Comparison of ENCODE assay signal across 1 cellular context in the genomic region with DNA sequence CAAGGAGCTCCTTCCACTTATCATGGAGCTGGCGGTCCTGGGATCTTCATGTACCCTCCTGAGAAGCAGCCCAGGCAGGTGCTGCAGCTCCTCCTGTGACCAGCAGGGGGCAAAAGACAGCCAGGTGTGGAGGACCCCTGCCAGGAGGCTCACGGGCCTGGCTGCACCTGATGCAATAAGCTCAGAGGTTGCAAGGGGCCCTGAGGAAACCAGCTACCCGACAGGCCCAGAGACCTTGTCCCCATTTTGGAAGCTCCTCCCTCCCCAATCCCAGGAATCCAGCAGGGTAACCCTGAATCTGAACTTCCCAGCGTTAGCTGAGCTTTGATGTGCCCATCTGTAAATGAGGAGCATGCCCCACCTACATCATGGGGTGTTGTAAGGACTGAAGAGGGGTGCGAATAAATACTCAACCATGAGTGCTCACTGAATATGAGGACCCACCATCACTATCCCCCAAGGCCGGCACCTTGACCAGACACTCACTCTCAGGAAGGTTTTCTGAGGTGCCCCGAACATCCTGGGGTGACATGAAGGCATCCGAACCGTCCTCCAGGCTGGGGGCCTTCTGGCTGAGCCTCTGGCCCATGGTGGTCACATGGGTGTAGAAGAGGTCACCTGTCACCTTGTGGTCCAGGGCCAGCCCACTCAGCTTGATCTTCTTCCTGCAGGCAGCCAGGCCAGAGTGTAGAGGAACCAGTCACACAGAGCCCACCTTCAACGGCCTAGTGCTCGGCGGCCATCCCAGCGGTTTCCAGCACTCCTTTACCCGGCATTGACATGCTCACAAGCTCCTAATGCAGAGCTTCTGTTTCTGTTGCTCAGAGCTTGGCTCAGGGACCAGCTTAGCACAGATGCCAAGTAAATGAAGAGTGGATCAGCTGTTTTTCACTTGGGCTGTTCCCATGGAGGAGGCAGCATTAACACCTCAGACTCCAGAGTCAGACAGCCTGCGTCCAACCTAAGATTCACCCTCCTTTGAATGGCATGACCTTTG.
TF ChIP-seq lines count a peak whose summit lies in the region.

No MANE protein-coding gene starts in this region.

TF ChIP-seq in K562, 482 proteins besides CTCF, POLR2A, EP300 and RAD21 (continued from another document and continues in another):
- TF ChIP-seq, protein P1, sequence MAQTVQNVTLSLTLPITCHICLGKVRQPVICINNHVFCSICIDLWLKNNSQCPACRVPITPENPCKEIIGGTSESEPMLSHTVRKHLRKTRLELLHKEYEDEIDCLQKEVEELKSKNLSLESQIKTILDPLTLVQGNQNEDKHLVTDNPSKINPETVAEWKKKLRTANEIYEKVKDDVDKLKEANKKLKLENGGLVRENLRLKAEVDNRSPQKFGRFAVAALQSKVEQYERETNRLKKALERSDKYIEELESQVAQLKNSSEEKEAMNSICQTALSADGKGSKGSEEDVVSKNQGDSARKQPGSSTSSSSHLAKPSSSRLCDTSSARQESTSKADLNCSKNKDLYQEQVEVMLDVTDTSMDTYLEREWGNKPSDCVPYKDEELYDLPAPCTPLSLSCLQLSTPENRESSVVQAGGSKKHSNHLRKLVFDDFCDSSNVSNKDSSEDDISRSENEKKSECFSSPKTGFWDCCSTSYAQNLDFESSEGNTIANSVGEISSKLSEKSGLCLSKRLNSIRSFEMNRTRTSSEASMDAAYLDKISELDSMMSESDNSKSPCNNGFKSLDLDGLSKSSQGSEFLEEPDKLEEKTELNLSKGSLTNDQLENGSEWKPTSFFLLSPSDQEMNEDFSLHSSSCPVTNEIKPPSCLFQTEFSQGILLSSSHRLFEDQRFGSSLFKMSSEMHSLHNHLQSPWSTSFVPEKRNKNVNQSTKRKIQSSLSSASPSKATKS (CRISPR knock-in tag; IDR thresholded peaks at IDR 0.05): no peak
- no peak for TF ChIP-seq TCF7 (IDR thresholded peaks at IDR 0.05; ENCODE audit: borderline replicate concordance)
- TF ChIP-seq, protein P2, sequence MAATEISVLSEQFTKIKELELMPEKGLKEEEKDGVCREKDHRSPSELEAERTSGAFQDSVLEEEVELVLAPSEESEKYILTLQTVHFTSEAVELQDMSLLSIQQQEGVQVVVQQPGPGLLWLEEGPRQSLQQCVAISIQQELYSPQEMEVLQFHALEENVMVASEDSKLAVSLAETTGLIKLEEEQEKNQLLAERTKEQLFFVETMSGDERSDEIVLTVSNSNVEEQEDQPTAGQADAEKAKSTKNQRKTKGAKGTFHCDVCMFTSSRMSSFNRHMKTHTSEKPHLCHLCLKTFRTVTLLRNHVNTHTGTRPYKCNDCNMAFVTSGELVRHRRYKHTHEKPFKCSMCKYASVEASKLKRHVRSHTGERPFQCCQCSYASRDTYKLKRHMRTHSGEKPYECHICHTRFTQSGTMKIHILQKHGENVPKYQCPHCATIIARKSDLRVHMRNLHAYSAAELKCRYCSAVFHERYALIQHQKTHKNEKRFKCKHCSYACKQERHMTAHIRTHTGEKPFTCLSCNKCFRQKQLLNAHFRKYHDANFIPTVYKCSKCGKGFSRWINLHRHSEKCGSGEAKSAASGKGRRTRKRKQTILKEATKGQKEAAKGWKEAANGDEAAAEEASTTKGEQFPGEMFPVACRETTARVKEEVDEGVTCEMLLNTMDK (IDR thresholded peaks at IDR 0.05; ENCODE audit: borderline replicate concordance, insufficient read depth, low read depth, low read length, poor library complexity, severe bottlenecking): no peak
- TF ChIP-seq PYGO2 (tag; IDR thresholded peaks at IDR 0.05): no peak
- TF ChIP-seq HSF4 (CRISPR knock-in tag; IDR thresholded peaks at IDR 0.05; ENCODE audit: borderline replicate concordance): peak; percentile 62; the same call in 1 of the 2 replicates
- no peak for TF ChIP-seq NCOA1 (IDR thresholded peaks at IDR 0.05; ENCODE audit: low read depth)
- TF ChIP-seq NRF1 (conservative IDR thresholded peaks at IDR 0.05 in 1 of 2, IDR thresholded peaks at IDR 0.05 in 1 of 2): no peak
- TF ChIP-seq EZH2 (IDR thresholded peaks at IDR 0.05; ENCODE audit: borderline replicate concordance, low read depth, low read length): no peak
- TF ChIP-seq ZNF583 (CRISPR knock-in tag; IDR thresholded peaks at IDR 0.05): peak; percentile 87
- TF ChIP-seq, protein P3, sequence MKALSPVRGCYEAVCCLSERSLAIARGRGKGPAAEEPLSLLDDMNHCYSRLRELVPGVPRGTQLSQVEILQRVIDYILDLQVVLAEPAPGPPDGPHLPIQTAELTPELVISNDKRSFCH (CRISPR knock-in tag; IDR thresholded peaks at IDR 0.05): no peak
- TF ChIP-seq, protein P3 (tag; IDR thresholded peaks at IDR 0.05): peak; percentile 91
- TF ChIP-seq ZNF175 (CRISPR knock-in tag; IDR thresholded peaks at IDR 0.05; ENCODE audit: low read depth): 0 out of 2 replicates have a peak, but pooled peaks have one; percentile 24
- TF ChIP-seq DACH1 (IDR thresholded peaks at IDR 0.05; ENCODE audit: partially characterized antibody): peak; percentile 8
- no peak for TF ChIP-seq DIDO1 (tag; IDR thresholded peaks at IDR 0.05; ENCODE audit: low read depth)
- TF ChIP-seq, protein P4, sequence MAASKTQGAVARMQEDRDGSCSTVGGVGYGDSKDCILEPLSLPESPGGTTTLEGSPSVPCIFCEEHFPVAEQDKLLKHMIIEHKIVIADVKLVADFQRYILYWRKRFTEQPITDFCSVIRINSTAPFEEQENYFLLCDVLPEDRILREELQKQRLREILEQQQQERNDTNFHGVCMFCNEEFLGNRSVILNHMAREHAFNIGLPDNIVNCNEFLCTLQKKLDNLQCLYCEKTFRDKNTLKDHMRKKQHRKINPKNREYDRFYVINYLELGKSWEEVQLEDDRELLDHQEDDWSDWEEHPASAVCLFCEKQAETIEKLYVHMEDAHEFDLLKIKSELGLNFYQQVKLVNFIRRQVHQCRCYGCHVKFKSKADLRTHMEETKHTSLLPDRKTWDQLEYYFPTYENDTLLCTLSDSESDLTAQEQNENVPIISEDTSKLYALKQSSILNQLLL (CRISPR knock-in tag; IDR thresholded peaks at IDR 0.05; ENCODE audit: borderline replicate concordance): no peak
- TF ChIP-seq KLF6 (CRISPR knock-in tag; IDR thresholded peaks at IDR 0.05; ENCODE audit: borderline replicate concordance): 0 out of 2 replicates have a peak, but pooled peaks have one; percentile 27
- peak; percentile 36; the same call in 1 of the 2 replicates for TF ChIP-seq SOX6 (IDR thresholded peaks at IDR 0.05)
- no peak for TF ChIP-seq NR2C2 (CRISPR knock-in tag; IDR thresholded peaks at IDR 0.05)
- peak; percentile 48; the same call in 1 of the 2 replicates for TF ChIP-seq NR2C2 (tag; IDR thresholded peaks at IDR 0.05)
- TF ChIP-seq STAT5A (IDR thresholded peaks at IDR 0.05; ENCODE audit: borderline replicate concordance, low read length): no peak
- TF ChIP-seq JUND (IDR thresholded peaks at IDR 0.05; ENCODE audit: borderline replicate concordance, low read depth, low read length): peak; percentile 57; the same call in 1 of the 2 replicates
- TF ChIP-seq JUND (tag; IDR thresholded peaks at IDR 0.05; ENCODE audit: borderline replicate concordance, low read depth, low read length): peak; percentile 52; the same call in 1 of the 3 replicates
- no peak for TF ChIP-seq ZNF121 (CRISPR knock-in tag; conservative IDR thresholded peaks at IDR 0.05)
- no peak for TF ChIP-seq TAF9B (IDR thresholded peaks at IDR 0.05; ENCODE audit: partially characterized antibody)
- no peak for TF ChIP-seq ELF2 (CRISPR knock-in tag; IDR thresholded peaks at IDR 0.05)
- no peak; a peak in 1 of 4 replicates for TF ChIP-seq TBL1XR1 (IDR thresholded peaks at IDR 0.05; ENCODE audit: low read length in 2 of 2)
- TF ChIP-seq TCF3 (CRISPR knock-in tag; IDR thresholded peaks at IDR 0.05): peak; percentile 33; the same call in 1 of the 2 replicates
- no peak for TF ChIP-seq NR2C1 (IDR thresholded peaks at IDR 0.05)
- TF ChIP-seq NR2C1 (tag; IDR thresholded peaks at IDR 0.05): peak; percentile 62
- no peak for TF ChIP-seq ZNF766 (CRISPR knock-in tag; conservative IDR thresholded peaks at IDR 0.05)
- TF ChIP-seq FOXK1 (CRISPR knock-in tag; IDR thresholded peaks at IDR 0.05; ENCODE audit: borderline replicate concordance): no peak
- TF ChIP-seq, protein P5, sequence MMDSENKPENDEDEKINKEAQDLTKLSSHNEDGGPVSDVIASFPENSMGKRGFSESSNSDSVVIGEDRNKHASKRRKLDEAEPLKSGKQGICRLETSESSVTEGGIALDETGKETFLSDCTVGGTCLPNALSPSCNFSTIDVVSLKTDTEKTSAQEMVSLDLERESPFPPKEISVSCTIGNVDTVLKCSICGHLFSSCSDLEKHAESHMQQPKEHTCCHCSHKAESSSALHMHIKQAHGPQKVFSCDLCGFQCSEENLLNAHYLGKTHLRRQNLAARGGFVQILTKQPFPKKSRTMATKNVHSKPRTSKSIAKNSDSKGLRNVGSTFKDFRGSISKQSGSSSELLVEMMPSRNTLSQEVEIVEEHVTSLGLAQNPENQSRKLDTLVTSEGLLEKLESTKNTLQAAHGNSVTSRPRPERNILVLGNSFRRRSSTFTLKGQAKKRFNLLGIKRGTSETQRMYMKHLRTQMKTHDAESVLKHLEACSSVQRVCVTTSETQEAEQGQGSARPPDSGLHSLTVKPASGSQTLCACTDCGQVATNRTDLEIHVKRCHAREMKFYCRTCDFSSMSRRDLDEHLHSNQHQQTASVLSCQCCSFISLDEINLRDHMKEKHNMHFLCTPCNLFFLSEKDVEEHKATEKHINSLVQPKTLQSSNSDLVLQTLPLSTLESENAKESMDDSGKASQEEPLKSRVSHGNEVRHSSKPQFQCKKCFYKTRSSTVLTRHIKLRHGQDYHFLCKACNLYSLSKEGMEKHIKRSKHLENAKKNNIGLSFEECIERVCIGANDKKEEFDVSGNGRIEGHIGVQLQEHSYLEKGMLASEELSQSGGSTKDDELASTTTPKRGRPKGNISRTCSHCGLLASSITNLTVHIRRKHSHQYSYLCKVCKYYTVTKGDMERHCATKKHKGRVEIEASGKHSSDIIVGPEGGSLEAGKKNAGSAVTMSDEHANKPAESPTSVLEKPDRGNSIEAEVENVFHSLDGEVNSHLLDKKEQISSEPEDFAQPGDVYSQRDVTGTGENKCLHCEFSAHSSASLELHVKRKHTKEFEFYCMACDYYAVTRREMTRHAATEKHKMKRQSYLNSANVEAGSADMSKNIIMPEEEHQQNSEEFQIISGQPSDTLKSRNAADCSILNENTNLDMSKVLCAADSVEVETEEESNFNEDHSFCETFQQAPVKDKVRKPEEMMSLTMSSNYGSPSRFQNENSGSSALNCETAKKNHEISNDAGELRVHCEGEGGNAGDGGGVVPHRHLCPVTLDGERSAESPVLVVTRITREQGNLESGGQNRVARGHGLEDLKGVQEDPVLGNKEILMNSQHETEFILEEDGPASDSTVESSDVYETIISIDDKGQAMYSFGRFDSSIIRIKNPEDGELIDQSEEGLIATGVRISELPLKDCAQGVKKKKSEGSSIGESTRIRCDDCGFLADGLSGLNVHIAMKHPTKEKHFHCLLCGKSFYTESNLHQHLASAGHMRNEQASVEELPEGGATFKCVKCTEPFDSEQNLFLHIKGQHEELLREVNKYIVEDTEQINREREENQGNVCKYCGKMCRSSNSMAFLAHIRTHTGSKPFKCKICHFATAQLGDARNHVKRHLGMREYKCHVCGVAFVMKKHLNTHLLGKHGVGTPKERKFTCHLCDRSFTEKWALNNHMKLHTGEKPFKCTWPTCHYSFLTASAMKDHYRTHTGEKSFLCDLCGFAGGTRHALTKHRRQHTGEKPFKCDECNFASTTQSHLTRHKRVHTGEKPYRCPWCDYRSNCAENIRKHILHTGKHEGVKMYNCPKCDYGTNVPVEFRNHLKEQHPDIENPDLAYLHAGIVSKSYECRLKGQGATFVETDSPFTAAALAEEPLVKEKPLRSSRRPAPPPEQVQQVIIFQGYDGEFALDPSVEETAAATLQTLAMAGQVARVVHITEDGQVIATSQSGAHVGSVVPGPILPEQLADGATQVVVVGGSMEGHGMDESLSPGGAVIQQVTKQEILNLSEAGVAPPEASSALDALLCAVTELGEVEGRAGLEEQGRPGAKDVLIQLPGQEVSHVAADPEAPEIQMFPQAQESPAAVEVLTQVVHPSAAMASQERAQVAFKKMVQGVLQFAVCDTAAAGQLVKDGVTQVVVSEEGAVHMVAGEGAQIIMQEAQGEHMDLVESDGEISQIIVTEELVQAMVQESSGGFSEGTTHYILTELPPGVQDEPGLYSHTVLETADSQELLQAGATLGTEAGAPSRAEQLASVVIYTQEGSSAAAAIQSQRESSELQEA (IDR thresholded peaks at IDR 0.05; ENCODE audit: low read depth): no peak
- TF ChIP-seq MYC (IDR thresholded peaks at IDR 0.05; ENCODE audit: low read depth, low read length): peak; percentile 98
- TF ChIP-seq MYC (CRISPR knock-in tag; IDR thresholded peaks at IDR 0.05; ENCODE audit: borderline replicate concordance, low read depth): no peak
- TF ChIP-seq TRIM24 (IDR thresholded peaks at IDR 0.05): peak in 1 of 2 experiments; percentile 41; a peak in 1 of 4 replicates
- TF ChIP-seq ZC3H4 (CRISPR knock-in tag; IDR thresholded peaks at IDR 0.05; ENCODE audit: borderline replicate concordance): no peak
- TF ChIP-seq, protein P6, sequence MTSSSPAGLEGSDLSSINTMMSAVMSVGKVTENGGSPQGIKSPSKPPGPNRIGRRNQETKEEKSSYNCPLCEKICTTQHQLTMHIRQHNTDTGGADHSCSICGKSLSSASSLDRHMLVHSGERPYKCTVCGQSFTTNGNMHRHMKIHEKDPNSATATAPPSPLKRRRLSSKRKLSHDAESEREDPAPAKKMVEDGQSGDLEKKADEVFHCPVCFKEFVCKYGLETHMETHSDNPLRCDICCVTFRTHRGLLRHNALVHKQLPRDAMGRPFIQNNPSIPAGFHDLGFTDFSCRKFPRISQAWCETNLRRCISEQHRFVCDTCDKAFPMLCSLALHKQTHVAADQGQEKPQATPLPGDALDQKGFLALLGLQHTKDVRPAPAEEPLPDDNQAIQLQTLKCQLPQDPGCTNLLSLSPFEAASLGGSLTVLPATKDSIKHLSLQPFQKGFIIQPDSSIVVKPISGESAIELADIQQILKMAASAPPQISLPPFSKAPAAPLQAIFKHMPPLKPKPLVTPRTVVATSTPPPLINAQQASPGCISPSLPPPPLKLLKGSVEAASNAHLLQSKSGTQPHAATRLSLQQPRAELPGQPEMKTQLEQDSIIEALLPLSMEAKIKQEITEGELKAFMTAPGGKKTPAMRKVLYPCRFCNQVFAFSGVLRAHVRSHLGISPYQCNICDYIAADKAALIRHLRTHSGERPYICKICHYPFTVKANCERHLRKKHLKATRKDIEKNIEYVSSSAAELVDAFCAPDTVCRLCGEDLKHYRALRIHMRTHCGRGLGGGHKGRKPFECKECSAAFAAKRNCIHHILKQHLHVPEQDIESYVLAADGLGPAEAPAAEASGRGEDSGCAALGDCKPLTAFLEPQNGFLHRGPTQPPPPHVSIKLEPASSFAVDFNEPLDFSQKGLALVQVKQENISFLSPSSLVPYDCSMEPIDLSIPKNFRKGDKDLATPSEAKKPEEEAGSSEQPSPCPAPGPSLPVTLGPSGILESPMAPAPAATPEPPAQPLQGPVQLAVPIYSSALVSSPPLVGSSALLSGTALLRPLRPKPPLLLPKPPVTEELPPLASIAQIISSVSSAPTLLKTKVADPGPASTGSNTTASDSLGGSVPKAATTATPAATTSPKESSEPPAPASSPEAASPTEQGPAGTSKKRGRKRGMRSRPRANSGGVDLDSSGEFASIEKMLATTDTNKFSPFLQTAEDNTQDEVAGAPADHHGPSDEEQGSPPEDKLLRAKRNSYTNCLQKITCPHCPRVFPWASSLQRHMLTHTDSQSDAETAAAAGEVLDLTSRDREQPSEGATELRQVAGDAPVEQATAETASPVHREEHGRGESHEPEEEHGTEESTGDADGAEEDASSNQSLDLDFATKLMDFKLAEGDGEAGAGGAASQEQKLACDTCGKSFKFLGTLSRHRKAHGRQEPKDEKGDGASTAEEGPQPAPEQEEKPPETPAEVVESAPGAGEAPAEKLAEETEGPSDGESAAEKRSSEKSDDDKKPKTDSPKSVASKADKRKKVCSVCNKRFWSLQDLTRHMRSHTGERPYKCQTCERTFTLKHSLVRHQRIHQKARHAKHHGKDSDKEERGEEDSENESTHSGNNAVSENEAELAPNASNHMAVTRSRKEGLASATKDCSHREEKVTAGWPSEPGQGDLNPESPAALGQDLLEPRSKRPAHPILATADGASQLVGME (CRISPR knock-in tag; IDR thresholded peaks at IDR 0.05): peak; percentile 83
